15 cellular contexts compared by ENCODE assay signal in the genomic region with DNA sequence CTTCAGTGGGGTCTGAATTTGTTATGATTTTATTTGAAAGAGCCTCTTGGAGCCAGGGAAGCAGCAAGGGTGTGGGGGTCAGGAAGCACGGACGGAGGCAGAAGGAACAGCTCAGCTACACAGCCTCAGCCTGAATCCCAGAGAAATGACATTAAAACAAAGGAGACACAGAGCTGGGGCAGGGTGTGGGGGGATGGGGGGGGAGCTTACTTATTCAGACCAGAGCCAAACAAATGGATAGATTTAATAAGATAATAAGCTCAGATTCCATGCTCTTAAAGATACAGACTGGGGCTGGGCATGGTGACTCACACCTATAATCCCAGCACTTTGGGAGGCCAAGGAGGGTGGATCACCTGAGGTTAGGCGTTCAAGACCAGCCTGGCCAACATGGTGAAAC.
DNase-seq lines count a peak whose midpoint lies in the region; ATAC-seq and TF ChIP-seq lines count a peak whose summit lies in the region.
"Had no signal": no experiment of that assay in that cellular context is flagged by ENCODE, and none has a peak within 500 bp of the region (broad histone marks: within the 10 kb centered on the region; RNA-seq: fewer than 3 reads in every experiment).

No MANE protein-coding gene starts in this region.

- CTCF ChIA-PET in A673 (lab: Charles Lee), result no interaction called here
- CTCF ChIA-PET in HEK293 (lab: Yijun Ruan, JAX), result no interaction called here
- CTCF ChIA-PET in CD8-positive, alpha-beta T cell (lab: Charles Lee), result no interaction called here

- H3K27ac ChIP-seq in A673 (ENCODE audit: low read depth, low read length, poor library complexity, severe bottlenecking) (no peak overlapping the region), HEK293 (ENCODE audit: extremely low read depth, low read depth, low read length) (no peak overlapping the region)
- no peak overlapping the region for H3K27ac ChIP-seq in CD8-positive, alpha-beta T cell (ENCODE audit: low read depth, low read length)
- H3K27ac ChIP-seq: C4-2B had no signal

- H3K4me1 Mint-ChIP-seq in nephron, result peaks cover 59% of the 10 kb centered on the region
- no peaks in the 10 kb centered on the region for H3K4me1 Mint-ChIP-seq in CD8-positive, alpha-beta T cell (ENCODE audit: low read depth)
- H3K4me1 Mint-ChIP-seq: B cell; CD4-positive, alpha-beta memory T cell had no signal

- H3K4me3 ChIP-seq in A673 (ENCODE audit: low read depth, low read length, poor library complexity, severe bottlenecking) (no peak overlapping the region), HEK293 (ENCODE audit: low read depth, low read length) (no peak overlapping the region)
- no peak overlapping the region for H3K4me3 ChIP-seq in CD8-positive, alpha-beta T cell (ENCODE audit: low read depth, low read length)

- H3K36me3 ChIP-seq in A673 (ENCODE audit: insufficient read depth, low read length, poor library complexity, severe bottlenecking), result no peaks in the 10 kb centered on the region
- no peaks in the 10 kb centered on the region for H3K36me3 ChIP-seq in HEK293 (ENCODE audit: control insufficient read depth in 2 of 2, insufficient read depth in 1 of 2, low read length in 2 of 2)
- H3K36me3 ChIP-seq in CD8-positive, alpha-beta T cell (ENCODE audit: insufficient read depth, low read length), result no peaks in the 10 kb centered on the region

- peak overlapping the region in 2 of 3 experiments; percentile 9 to 46 for H3K27ac Mint-ChIP-seq in nephron
- H3K27ac Mint-ChIP-seq in CD8-positive, alpha-beta T cell, result no peak overlapping the region
- H3K27ac Mint-ChIP-seq: B cell; CD4-positive, alpha-beta memory T cell had no signal

- H3K4me3 Mint-ChIP-seq in nephron, result no peak overlapping the region
- H3K4me3 Mint-ChIP-seq in CD8-positive, alpha-beta T cell, result no peak overlapping the region
- H3K4me3 Mint-ChIP-seq: B cell; CD4-positive, alpha-beta memory T cell had no signal

- no peaks in the 10 kb centered on the region for H3K27me3 ChIP-seq in A673 (replicated peaks; ENCODE audit: insufficient read depth, low read depth, low read length, poor library complexity)
- no peaks in the 10 kb centered on the region for H3K27me3 ChIP-seq in CD8-positive, alpha-beta T cell (ENCODE audit: insufficient read depth, low read length)

- no peaks in the 10 kb centered on the region for H3K27me3 Mint-ChIP-seq in nephron (ENCODE audit: low read depth)
- H3K27me3 Mint-ChIP-seq in CD8-positive, alpha-beta T cell (ENCODE audit: low read depth), result peaks cover 2% of the 10 kb centered on the region
- H3K27me3 Mint-ChIP-seq: B cell had no signal

- no peaks in the 10 kb centered on the region for H3K36me3 Mint-ChIP-seq in nephron (ENCODE audit: low read depth)
- no peaks in the 10 kb centered on the region for H3K36me3 Mint-ChIP-seq in CD8-positive, alpha-beta T cell
- H3K36me3 Mint-ChIP-seq: CD4-positive, alpha-beta memory T cell had no signal

- TF ChIP-seq CTCF in A673 (conservative IDR thresholded peaks at IDR 0.05; ENCODE audit: low read depth, low read length), result no peak
- no peak for TF ChIP-seq CTCF in HEK293 (tag by site-specific recombination; IDR thresholded peaks at IDR 0.05)
- TF ChIP-seq CTCF in nephron (IDR thresholded peaks at IDR 0.05; ENCODE audit: unreplicated experiment in 3 of 3), result no peak
- no peak for TF ChIP-seq CTCF in CD8-positive, alpha-beta T cell (IDR thresholded peaks at IDR 0.05)

- POLR2A ChIA-PET in A673 (lab: Charles Lee; ENCODE audit: low non-redundant PET) (no interaction called here), HEK293 (lab: Yijun Ruan, JAX) (no interaction called here)
- POLR2A ChIA-PET in CD8-positive, alpha-beta T cell (lab: Charles Lee), result no interaction called here

- intact Hi-C loops in A673 (cut with micrococcal nuclease; ENCODE audit: unreplicated experiment), result no loop called here
- intact Hi-C loops in CD8-positive, alpha-beta T cell (cut with DNase I, micrococcal nuclease), result no loop called here

- H3K9me3 Mint-ChIP-seq in nephron, result no peaks in the 10 kb centered on the region
- H3K9me3 Mint-ChIP-seq in CD8-positive, alpha-beta T cell, result no peaks in the 10 kb centered on the region
- H3K9me3 Mint-ChIP-seq: CD4-positive, alpha-beta memory T cell had no signal

- BruUV-seq in A673 (replicated peaks; lab: Mats Ljungman, UMichigan), result no TSS peak

- no peaks in the 10 kb centered on the region for H3K4me1 ChIP-seq in A673 (ENCODE audit: insufficient read depth, low read length, poor library complexity, severe bottlenecking)
- no peaks in the 10 kb centered on the region for H3K4me1 ChIP-seq in HEK293 (ENCODE audit: control insufficient read depth, insufficient read depth, low read length)
- no peaks in the 10 kb centered on the region for H3K4me1 ChIP-seq in CD8-positive, alpha-beta T cell (ENCODE audit: insufficient read depth, low read length)
- H3K4me1 ChIP-seq: Caco-2 had no signal

- ATAC-seq in CD8-positive, alpha-beta T cell, result no peak

- DNase-seq in A673 (ENCODE audit: low spot score) (peak; percentile 10), SK-N-DZ (ENCODE audit: low spot score) (peak; percentile 53), AG20443 (ENCODE audit: low spot score) (no peak), H4 (ENCODE audit: low spot score) (no peak)
- no peak for DNase-seq in CD8-positive, alpha-beta T cell
- DNase-seq: 8988T; ACHN; Caco-2; CD4-positive, alpha-beta memory T cell; DND-41; IMR-90 had no signal

- H3K9me3 ChIP-seq in A673 (ENCODE audit: low read depth, low read length, poor library complexity, severe bottlenecking), result no peaks in the 10 kb centered on the region
- no peaks in the 10 kb centered on the region for H3K9me3 ChIP-seq in HEK293 (ENCODE audit: control insufficient read depth, insufficient read depth, low read depth, low read length)
- H3K9me3 ChIP-seq in CD8-positive, alpha-beta T cell (ENCODE audit: low read length), result no peaks in the 10 kb centered on the region
- H3K9me3 ChIP-seq: Caco-2 had no signal

TF ChIP-seq in HEK293, 187 proteins besides CTCF, POLR2A, EP300 and RAD21:
- TF ChIP-seq ZNF596 (tag by site-specific recombination; IDR thresholded peaks at IDR 0.05) (no peak), GLIS1 (tag by site-specific recombination; IDR thresholded peaks at IDR 0.05) (peak; percentile 23; the same call in 1 of the 2 replicates)

Comparison
In these comparisons a context has a peak if more than half of its experiments do, and no peak if none do; other contexts are left out.
1. DNase-seq: peak in A673 (single experiment) and SK-N-DZ (single experiment); none in AG20443 (single experiment), CD8-positive, alpha-beta T cell (0 of 7) and H4 (single experiment).